Comparison of ENCODE assay signal across 11 cellular contexts in the genomic region with DNA sequence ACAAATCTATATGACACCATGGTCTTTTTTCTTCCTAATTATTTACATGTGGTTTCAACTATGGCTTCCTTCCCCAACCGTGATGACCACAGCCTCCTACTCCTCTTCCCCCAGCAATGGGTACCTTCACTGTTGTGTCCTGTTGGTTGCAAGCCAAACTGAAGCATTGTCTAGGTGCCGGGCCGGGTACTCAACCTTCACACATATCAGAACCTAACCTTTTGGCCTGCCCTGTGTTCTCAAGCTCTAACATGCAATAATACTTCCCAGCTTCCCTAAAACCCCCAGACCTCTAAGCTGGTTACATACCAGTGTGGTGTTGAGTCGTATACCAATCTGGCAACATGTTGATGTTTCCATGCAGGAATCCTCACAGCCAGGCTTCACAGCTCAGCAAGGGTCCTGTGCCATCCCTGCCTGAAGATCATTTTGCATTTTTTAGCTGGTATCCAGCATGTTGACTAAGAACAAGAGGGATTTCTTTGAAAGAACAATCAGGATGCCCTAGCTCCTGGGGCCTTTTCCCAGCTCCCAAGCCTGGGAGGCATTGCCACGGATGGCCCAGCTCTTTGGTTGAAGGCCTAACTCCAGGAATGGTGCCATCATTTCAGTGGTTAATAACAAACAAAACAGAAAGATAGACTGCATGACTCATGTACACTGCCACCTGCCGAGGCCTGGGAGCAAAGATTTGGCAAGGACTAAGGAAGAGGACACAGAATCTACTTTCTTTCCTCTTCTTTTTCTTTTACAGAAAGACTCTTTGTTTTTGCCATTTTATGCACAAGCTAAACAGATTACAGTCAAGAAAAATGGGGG.
A peak's percentile ranks its signal among the peaks of the same experiment; 100 is the strongest.
DNase-seq lines count a peak whose midpoint lies in the region; ATAC-seq and TF ChIP-seq lines count a peak whose summit lies in the region.
"Had no signal": no experiment of that assay in that cellular context is flagged by ENCODE, and none has a peak within 500 bp of the region (broad histone marks: within the 10 kb centered on the region; RNA-seq: fewer than 3 reads in every experiment).

No MANE protein-coding gene starts in this region.

- CTCF ChIA-PET in RWPE1 (lab: Yijun Ruan, JAX): interaction anchor here (0.5 to 0.6 kb wide), 2 partner anchors 20 to 87 kb away, joined by 3 read pairs; no protein-coding TSS in a partner anchor
- CTCF ChIA-PET in CD8-positive, alpha-beta memory T cell (lab: Charles Lee): no interaction called here

- ATAC-seq in gastrocnemius medialis: no peak
- no peak for ATAC-seq in HG03432 (IDR thresholded peaks at IDR 0.05; ENCODE audit: unreplicated experiment)

- H3K36me3 Mint-ChIP-seq in CD8-positive, alpha-beta memory T cell: no peaks in the 10 kb centered on the region

- in situ Hi-C loops in G401 (cut with HindIII; ENCODE audit: low sequenced_read_pairs) (no loop called here), gastrocnemius medialis (cut with MboI; ENCODE audit: low sequenced_read_pairs in 4 of 4) (no loop called here)

- no peaks in the 10 kb centered on the region for H3K9me3 ChIP-seq in gastrocnemius medialis
- no peaks in the 10 kb centered on the region for H3K9me3 ChIP-seq in CD8-positive, alpha-beta memory T cell (ENCODE audit: low read length)

- no peak for TF ChIP-seq CTCF in RWPE1 (conservative IDR thresholded peaks at IDR 0.05; ENCODE audit: low read depth)
- no peak for TF ChIP-seq CTCF in gastrocnemius medialis (IDR thresholded peaks at IDR 0.05 in 4 of 5, conservative IDR thresholded peaks at IDR 0.05 in 1 of 5)

- no peaks in the 10 kb centered on the region for H3K27me3 ChIP-seq in gastrocnemius medialis
- no peaks in the 10 kb centered on the region for H3K27me3 ChIP-seq in CD8-positive, alpha-beta memory T cell (ENCODE audit: insufficient read depth, low read length, poor library complexity, severe bottlenecking)

- H3K4me3 Mint-ChIP-seq in CD8-positive, alpha-beta memory T cell: no peak overlapping the region

- H3K27ac ChIP-seq in RWPE1 (no peak overlapping the region), gastrocnemius medialis (no peak overlapping the region)
- no peak overlapping the region for H3K27ac ChIP-seq in CD8-positive, alpha-beta memory T cell (ENCODE audit: low read depth, low read length)

- H3K27me3 Mint-ChIP-seq in CD8-positive, alpha-beta memory T cell: peaks cover 0 to 2% of the 10 kb centered on the region in 2 donors

- no peaks in the 10 kb centered on the region for H3K4me1 Mint-ChIP-seq in CD8-positive, alpha-beta memory T cell

- intact Hi-C loops in gastrocnemius medialis (cut with DNase I; ENCODE audit: low total_unique reads): no loop called here

- POLR2A ChIA-PET in RWPE1 (lab: Yijun Ruan, JAX; ENCODE audit: low non-redundant PET): no interaction called here
- POLR2A ChIA-PET in CD8-positive, alpha-beta memory T cell (lab: Charles Lee): no interaction called here

- DNase-seq in G401 (ENCODE audit: low spot score) (peak; percentile 25), RWPE1 (ENCODE audit: low spot score) (peak; percentile 16), fibroblast of peridontal ligament (ENCODE audit: extremely low read depth) (peak; percentile 51), putamen (ENCODE audit: low spot score) (peak; percentile 35), gastrocnemius medialis (no peak)
- no peak for DNase-seq in CD8-positive, alpha-beta memory T cell
- no peak for DNase-seq in activated T-cell treated with anti-CD3 and anti-CD28 coated beads, Interleukin-2, amount 50 U/mL, for 1 hour
- DNase-seq: activated gamma-delta T cell treated with Interleukin-2 at 50 U/mL for 16 hours; Karpas-422; stimulated activated CD4-positive, alpha-beta T cell treated with anti-CD3 and anti-CD28 coated beads, Interleukin-15, amount 100 ng/mL, for 24 hours had no signal

- H3K27ac Mint-ChIP-seq in CD8-positive, alpha-beta memory T cell: no peak overlapping the region

- H3K36me3 ChIP-seq in gastrocnemius medialis: no peaks in the 10 kb centered on the region
- no peaks in the 10 kb centered on the region for H3K36me3 ChIP-seq in CD8-positive, alpha-beta memory T cell (ENCODE audit: insufficient read depth, low read length)

- H3K4me3 ChIP-seq in gastrocnemius medialis: no peak overlapping the region
- H3K4me3 ChIP-seq in CD8-positive, alpha-beta memory T cell (ENCODE audit: low read length): no peak overlapping the region

- H3K9me3 Mint-ChIP-seq in CD8-positive, alpha-beta memory T cell: peaks cover 8 to 21% (median 12%) of the 10 kb centered on the region in 5 donors

- no peaks in the 10 kb centered on the region for H3K4me1 ChIP-seq in gastrocnemius medialis
- no peaks in the 10 kb centered on the region for H3K4me1 ChIP-seq in CD8-positive, alpha-beta memory T cell (ENCODE audit: insufficient read depth, low read length)

- TF ChIP-seq POLR2A in gastrocnemius medialis (IDR thresholded peaks at IDR 0.05): no peak

Comparison
In these comparisons a context has a peak if more than half of its experiments do, and no peak if none do; other contexts are left out.
1. DNase-seq: peak in G401 (single experiment), RWPE1 (single experiment), fibroblast of peridontal ligament (single experiment) and putamen (single experiment); none in gastrocnemius medialis (0 of 2), CD8-positive, alpha-beta memory T cell (0 of 5) and activated T-cell treated with anti-CD3 and anti-CD28 coated beads, Interleukin-2, amount 50 U/mL, for 1 hour (single experiment).